ENCODE assay signal across 12 cellular contexts in genomic region chr14:60515696-60516284, GRCh38. TPM values are rescaled to one million over a fixed set of nuclear protein-coding genes. Genes with fewer than 3 reads are reported as not detected.
DNase-seq lines count a peak whose midpoint lies in the region; ATAC-seq lines count a peak whose summit lies in the region.
"Had no signal": no experiment of that assay in that cellular context is flagged by ENCODE, and none has a peak within 500 bp of the region (broad histone marks: within the 10 kb centered on the region; RNA-seq: fewer than 3 reads in every experiment).

No MANE protein-coding gene starts in this region.

- H3K27ac Mint-ChIP-seq in T-helper 2 cell treated with Interferon-gamma antibody and Interleukin-4, amounts not matched to agents 5 μg/mL and 100 μg/mL, for 36 hours = peak overlapping the region; percentile 33
- H3K27ac Mint-ChIP-seq in activated T-helper 2 cell treated with anti-CD3 and anti-CD28 coated beads, Interferon-gamma antibody, Interleukin-2, Interleukin-4, amounts not matched to agents 10 μg/mL and 5 μg/mL and 100 μg/mL, durations not matched to agents 14 hours and 24 hours and 36 hours = peak overlapping the region; percentile 5
- H3K27ac Mint-ChIP-seq in stimulated activated naive B cell treated with anti-CD40 and anti-IgM and Interleukin-4, amounts not matched to agents 10 μg/mL and 1 μg/mL and 100 μg/mL, for 72 hours = peak overlapping the region; percentile 76
- H3K27ac Mint-ChIP-seq: activated CD4-positive, alpha-beta T cell treated with anti-CD3 and anti-CD28 coated beads, Interleukin-2, amount 10 ng/mL, durations not matched to agents 7 days and 5 days had no signal

- ATAC-seq in stimulated activated naive B cell treated with anti-CD40 and anti-IgM and Interleukin-4, amounts not matched to agents 10 μg/mL and 1 μg/mL and 100 μg/mL, for 72 hours (replicated peaks) = no peak
- no peak for ATAC-seq in HG03175 (IDR thresholded peaks at IDR 0.05; ENCODE audit: unreplicated experiment)

- H3K9me3 Mint-ChIP-seq in T-helper 2 cell treated with Interferon-gamma antibody and Interleukin-4, amounts not matched to agents 5 μg/mL and 100 μg/mL, for 36 hours = no peaks in the 10 kb centered on the region
- H3K9me3 Mint-ChIP-seq in activated T-helper 2 cell treated with anti-CD3 and anti-CD28 coated beads, Interferon-gamma antibody, Interleukin-2, Interleukin-4, amounts not matched to agents 10 μg/mL and 5 μg/mL and 100 μg/mL, durations not matched to agents 14 hours and 24 hours and 36 hours = no peaks in the 10 kb centered on the region
- H3K9me3 Mint-ChIP-seq in stimulated activated naive B cell treated with anti-CD40 and anti-IgM and Interleukin-4, amounts not matched to agents 10 μg/mL and 1 μg/mL and 100 μg/mL, for 72 hours = peaks cover 0 to 2% of the 10 kb centered on the region in 2 donors

- peaks cover 6% of the 10 kb centered on the region for H3K4me1 Mint-ChIP-seq in T-helper 2 cell treated with Interferon-gamma antibody and Interleukin-4, amounts not matched to agents 5 μg/mL and 100 μg/mL, for 36 hours (ENCODE audit: low read depth)
- peaks cover 8% of the 10 kb centered on the region for H3K4me1 Mint-ChIP-seq in activated T-helper 2 cell treated with anti-CD3 and anti-CD28 coated beads, Interferon-gamma antibody, Interleukin-2, Interleukin-4, amounts not matched to agents 10 μg/mL and 5 μg/mL and 100 μg/mL, durations not matched to agents 14 hours and 24 hours and 36 hours (ENCODE audit: low read depth)
- H3K4me1 Mint-ChIP-seq in stimulated activated naive B cell treated with anti-CD40 and anti-IgM and Interleukin-4, amounts not matched to agents 10 μg/mL and 1 μg/mL and 100 μg/mL, for 72 hours = peaks cover 9 to 22% of the 10 kb centered on the region in 2 donors

- peak overlapping the region; percentile 33 for H3K4me3 Mint-ChIP-seq in T-helper 2 cell treated with Interferon-gamma antibody and Interleukin-4, amounts not matched to agents 5 μg/mL and 100 μg/mL, for 36 hours
- H3K4me3 Mint-ChIP-seq in activated T-helper 2 cell treated with anti-CD3 and anti-CD28 coated beads, Interferon-gamma antibody, Interleukin-2, Interleukin-4, amounts not matched to agents 10 μg/mL and 5 μg/mL and 100 μg/mL, durations not matched to agents 14 hours and 24 hours and 36 hours (ENCODE audit: low read depth) = peak overlapping the region; percentile 28
- peak overlapping the region; percentile 14 to 42 for H3K4me3 Mint-ChIP-seq in stimulated activated naive B cell treated with anti-CD40 and anti-IgM and Interleukin-4, amounts not matched to agents 10 μg/mL and 1 μg/mL and 100 μg/mL, for 72 hours
- H3K4me3 Mint-ChIP-seq: activated CD4-positive, alpha-beta T cell treated with anti-CD3 and anti-CD28 coated beads, Interleukin-2, amount 10 ng/mL, durations not matched to agents 7 days and 5 days had no signal

- H3K36me3 Mint-ChIP-seq in T-helper 2 cell treated with Interferon-gamma antibody and Interleukin-4, amounts not matched to agents 5 μg/mL and 100 μg/mL, for 36 hours (ENCODE audit: low read depth) = peaks cover 5% of the 10 kb centered on the region
- peaks cover 7% of the 10 kb centered on the region for H3K36me3 Mint-ChIP-seq in activated T-helper 2 cell treated with anti-CD3 and anti-CD28 coated beads, Interferon-gamma antibody, Interleukin-2, Interleukin-4, amounts not matched to agents 10 μg/mL and 5 μg/mL and 100 μg/mL, durations not matched to agents 14 hours and 24 hours and 36 hours (ENCODE audit: low read depth)
- peaks cover 0 to 4% of the 10 kb centered on the region in 2 donors for H3K36me3 Mint-ChIP-seq in stimulated activated naive B cell treated with anti-CD40 and anti-IgM and Interleukin-4, amounts not matched to agents 10 μg/mL and 1 μg/mL and 100 μg/mL, for 72 hours

- DNase-seq in T-helper 2 cell treated with Interferon-gamma antibody and Interleukin-4, amounts not matched to agents 5 μg/mL and 100 μg/mL, for 36 hours (ENCODE audit: low spot score) = no peak
- DNase-seq in T-helper 2 cell (no peak), left kidney (ENCODE audit: low read depth, low spot score) (peak; percentile 74), substantia nigra (lab: John Stamatoyannopoulos, UW) (no peak), OCI-M1 (lab: John Stamatoyannopoulos, UW) (no peak)
- no peak for DNase-seq in activated T-helper 2 cell treated with anti-CD3 and anti-CD28 coated beads, Interferon-gamma antibody, Interleukin-2, Interleukin-4, amounts not matched to agents 10 μg/mL and 5 μg/mL and 100 μg/mL, durations not matched to agents 14 hours and 24 hours and 36 hours (ENCODE audit: low spot score)
- DNase-seq in stimulated activated naive B cell treated with anti-CD40 and anti-IgM and Interleukin-4, amounts not matched to agents 10 μg/mL and 1 μg/mL and 100 μg/mL, for 72 hours = no peak
- DNase-seq: activated CD4-positive, alpha-beta T cell treated with anti-CD3 and anti-CD28 coated beads, Interleukin-2, amount 10 ng/mL, durations not matched to agents 7 days and 5 days; stimulated activated naive CD4-positive, alpha-beta T cell treated with Interleukin-2 at 50 U/mL for 16 hours had no signal

- no peak overlapping the region for H3K27ac ChIP-seq in substantia nigra (ENCODE audit: low read depth, low read length, poor library complexity, severe bottlenecking)
- H3K27ac ChIP-seq: ascending aorta, neutrophil had no signal

- peaks cover 64% of the 10 kb centered on the region for H3K27me3 Mint-ChIP-seq in T-helper 2 cell treated with Interferon-gamma antibody and Interleukin-4, amounts not matched to agents 5 μg/mL and 100 μg/mL, for 36 hours (ENCODE audit: low read depth)
- peaks cover 68% of the 10 kb centered on the region for H3K27me3 Mint-ChIP-seq in activated T-helper 2 cell treated with anti-CD3 and anti-CD28 coated beads, Interferon-gamma antibody, Interleukin-2, Interleukin-4, amounts not matched to agents 10 μg/mL and 5 μg/mL and 100 μg/mL, durations not matched to agents 14 hours and 24 hours and 36 hours (ENCODE audit: low read depth)
- H3K27me3 Mint-ChIP-seq in stimulated activated naive B cell treated with anti-CD40 and anti-IgM and Interleukin-4, amounts not matched to agents 10 μg/mL and 1 μg/mL and 100 μg/mL, for 72 hours = peaks cover 44 to 69% of the 10 kb centered on the region in 2 donors

- intact Hi-C loops in activated T-helper 2 cell treated with anti-CD3 and anti-CD28 coated beads, Interferon-gamma antibody, Interleukin-2, Interleukin-4, amounts not matched to agents 10 μg/mL and 5 μg/mL and 100 μg/mL, durations not matched to agents 14 hours and 24 hours and 36 hours (cut with micrococcal nuclease) = loop anchor here (10.0 kb wide), 3 partner anchors 509 to 769 kb away; partner anchors contain the start of gene TMEM30B

RNA-seq across cellular contexts. Expression of gene SIX6, which starts 6.8 kb away (rescaled TPM):
- not detected in 2 replicates for total RNA-seq in activated T-helper 2 cell treated with anti-CD3 and anti-CD28 coated beads, Interferon-gamma antibody, Interleukin-2, Interleukin-4, amounts not matched to agents 10 μg/mL and 5 μg/mL and 100 μg/mL, durations not matched to agents 14 hours and 24 hours and 36 hours
- total RNA-seq: activated CD4-positive, alpha-beta T cell treated with anti-CD3 and anti-CD28 coated beads, Interleukin-2, amount 10 ng/mL, durations not matched to agents 7 days and 5 days; ascending aorta had no signal

RNA-seq across cellular contexts. Expression of gene C14orf39, which starts 29.9 kb away (rescaled TPM):
- total RNA-seq in activated T-helper 2 cell treated with anti-CD3 and anti-CD28 coated beads, Interferon-gamma antibody, Interleukin-2, Interleukin-4, amounts not matched to agents 10 μg/mL and 5 μg/mL and 100 μg/mL, durations not matched to agents 14 hours and 24 hours and 36 hours = not detected in 2 replicates
- total RNA-seq: activated CD4-positive, alpha-beta T cell treated with anti-CD3 and anti-CD28 coated beads, Interleukin-2, amount 10 ng/mL, durations not matched to agents 7 days and 5 days had no signal

Comparison
In these comparisons a context has a peak if more than half of its experiments do, and no peak if none do; other contexts are left out.
1. H3K27ac Mint-ChIP-seq: peak in every context shown above with its lines; median percentile 76 in stimulated activated naive B cell treated with anti-CD40 and anti-IgM and Interleukin-4, amounts not matched to agents 10 μg/mL and 1 μg/mL and 100 μg/mL, for 72 hours; 33 in T-helper 2 cell treated with Interferon-gamma antibody and Interleukin-4, amounts not matched to agents 5 μg/mL and 100 μg/mL, for 36 hours; 5 in activated T-helper 2 cell treated with anti-CD3 and anti-CD28 coated beads, Interferon-gamma antibody, Interleukin-2, Interleukin-4, amounts not matched to agents 10 μg/mL and 5 μg/mL and 100 μg/mL, durations not matched to agents 14 hours and 24 hours and 36 hours.